In the genomic region with DNA sequence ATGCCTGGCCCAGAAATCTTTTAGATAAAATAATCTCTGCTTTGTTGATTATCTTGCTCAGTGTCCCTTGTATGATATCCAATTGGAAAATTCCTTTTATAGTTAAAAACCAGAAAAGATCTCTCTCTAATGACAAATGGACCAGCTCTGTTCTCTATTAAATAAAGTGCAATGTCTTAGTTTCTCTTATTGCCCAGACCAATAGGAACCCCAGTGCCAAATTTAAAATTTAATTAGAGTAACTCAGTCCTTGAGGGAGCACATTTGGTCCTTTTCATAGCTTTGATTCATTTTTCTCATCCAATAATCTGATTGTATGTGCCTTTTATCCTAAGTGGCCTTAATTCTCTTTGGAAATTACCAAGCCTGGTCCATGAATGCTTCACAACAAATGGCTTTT, we compare ENCODE assay signal across 29 cellular contexts.
"Had no signal": no experiment of that assay in that cellular context is flagged by ENCODE, and none has a peak within 500 bp of the region (broad histone marks: within the 10 kb centered on the region; RNA-seq: fewer than 3 reads in every experiment).

No MANE protein-coding gene starts in this region.

- H3K4me1 ChIP-seq: adrenal gland had no signal

- H3K27ac ChIP-seq: adrenal gland, cardiac muscle cell, VCaP had no signal

- H3K27me3 ChIP-seq: adrenal gland, cardiac muscle cell had no signal

- DNase-seq: activated B cell treated with CpG ODN at 0.5 μM for 24 hours; activated CD4-positive, alpha-beta memory T cell treated with anti-CD3 and anti-CD28 coated beads for 36 hours; activated CD4-positive, alpha-beta T cell treated with anti-CD3 and anti-CD28 coated beads for 4 hours; activated CD4-positive, alpha-beta T cell treated with anti-CD3 and anti-CD28 coated beads, Interleukin-2, amount 10 ng/mL, durations not matched to agents 24 days and 14 days; activated CD4-positive, alpha-beta T cell treated with anti-CD3 and anti-CD28 coated beads, Interleukin-2, amount 50 U/mL, for 1 hour; activated CD4-positive, alpha-beta T cell treated with anti-CD3 and anti-CD28 coated beads, Interleukin-2, amount 50 U/mL, for 4 hours; activated CD4-positive, CD25-positive, alpha-beta regulatory T cell treated with anti-CD3 and anti-CD28 coated beads, Interleukin-2, amount 50 U/mL, for 72 hours; activated CD8-positive, alpha-beta memory T cell treated with anti-CD3 and anti-CD28 coated beads, Interleukin-2, amount 50 U/mL, for 4 hours; activated CD8-positive, alpha-beta T cell treated with anti-CD3 and anti-CD28 coated beads for 36 hours; activated effector memory CD4-positive, alpha-beta T cell treated with anti-CD3 and anti-CD28 coated beads, Interleukin-2, amount 50 U/mL, for 16 hours; activated gamma-delta T cell treated with Interleukin-2 at 50 U/mL for 16 hours; activated naive CD4-positive, alpha-beta T cell; activated naive CD4-positive, alpha-beta T cell treated with anti-CD3 and anti-CD28 coated beads for 36 hours; activated naive CD4-positive, alpha-beta T cell treated with anti-CD3 and anti-CD28 coated beads, Interleukin-2, amount 50 U/mL, for 16 hours; activated naive CD8-positive, alpha-beta T cell treated with anti-CD3 and anti-CD28 coated beads for 36 hours; activated T-cell treated with anti-CD3 and anti-CD28 coated beads for 4 hours; activated T-cell treated with anti-CD3 and anti-CD28 coated beads, Interleukin-2, amount 50 U/mL, for 1 hour; activated T-cell treated with anti-CD3 and anti-CD28 coated beads, Interleukin-2, amount 50 U/mL, for 4 hours; activated T-cell treated with anti-CD3 and anti-CD28 coated beads, Interleukin-2, amount 50 U/mL, for 72 hours; adrenal gland; amniotic stem cell; aorta; caudate nucleus; cerebellar nuclear complex; T-helper 1 cell; T-helper 2 cell; T-helper 9 cell had no signal

- H3K4me3 ChIP-seq: adrenal gland, cardiac muscle cell had no signal

- H3K36me3 ChIP-seq: adrenal gland, cardiac muscle cell had no signal

- H3K9me3 ChIP-seq: adrenal gland had no signal
